8 cellular contexts compared by ENCODE assay signal in the genomic region with DNA sequence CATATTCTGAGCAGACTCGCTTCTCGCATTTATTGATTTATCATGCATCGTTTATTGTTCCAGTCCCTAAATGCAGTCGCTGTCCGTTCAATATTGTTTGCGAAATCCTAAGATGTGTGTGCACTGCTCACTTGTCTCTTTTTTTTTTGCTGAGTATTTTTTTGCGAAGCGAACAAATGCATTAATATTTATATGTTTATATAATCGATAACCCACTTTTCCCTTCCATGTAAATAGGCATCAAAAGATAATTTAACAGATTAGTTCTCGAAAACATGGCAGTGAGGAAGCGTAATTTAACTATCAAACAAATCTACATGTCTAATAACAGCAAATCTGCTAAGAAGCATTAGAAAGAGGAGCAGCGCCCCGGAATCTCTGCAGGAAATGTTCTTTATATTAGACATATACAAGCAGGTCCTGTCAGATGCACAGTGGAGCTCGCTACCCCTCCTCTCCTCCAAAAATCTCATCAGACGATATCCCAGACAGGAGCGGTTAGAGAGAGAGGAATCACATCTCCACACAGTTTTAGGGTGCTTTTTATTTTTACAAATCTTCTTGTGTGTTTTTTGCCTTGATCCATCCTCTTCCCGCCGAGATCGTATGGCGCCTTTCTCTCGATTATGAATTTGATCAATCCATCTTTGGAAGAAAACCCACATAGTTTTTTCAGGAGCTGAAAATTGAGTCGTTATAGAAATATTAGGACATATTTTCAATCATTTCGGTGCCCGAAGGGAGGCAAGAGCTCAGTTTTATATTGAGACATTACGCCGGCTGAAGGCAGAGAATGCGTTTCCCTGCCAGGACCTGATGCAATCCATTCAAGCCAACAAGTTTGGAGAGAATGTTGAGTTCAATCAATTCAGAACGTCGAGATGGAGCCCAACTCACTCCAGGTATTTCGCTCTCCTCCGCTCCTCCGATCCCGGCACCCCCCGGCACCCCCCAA. TPM values are rescaled to one million over a fixed set of nuclear protein-coding genes. Genes with fewer than 3 reads are reported as not detected.
DNase-seq lines count a peak whose midpoint lies in the region; ATAC-seq and TF ChIP-seq lines count a peak whose summit lies in the region.

A gene with protein sequence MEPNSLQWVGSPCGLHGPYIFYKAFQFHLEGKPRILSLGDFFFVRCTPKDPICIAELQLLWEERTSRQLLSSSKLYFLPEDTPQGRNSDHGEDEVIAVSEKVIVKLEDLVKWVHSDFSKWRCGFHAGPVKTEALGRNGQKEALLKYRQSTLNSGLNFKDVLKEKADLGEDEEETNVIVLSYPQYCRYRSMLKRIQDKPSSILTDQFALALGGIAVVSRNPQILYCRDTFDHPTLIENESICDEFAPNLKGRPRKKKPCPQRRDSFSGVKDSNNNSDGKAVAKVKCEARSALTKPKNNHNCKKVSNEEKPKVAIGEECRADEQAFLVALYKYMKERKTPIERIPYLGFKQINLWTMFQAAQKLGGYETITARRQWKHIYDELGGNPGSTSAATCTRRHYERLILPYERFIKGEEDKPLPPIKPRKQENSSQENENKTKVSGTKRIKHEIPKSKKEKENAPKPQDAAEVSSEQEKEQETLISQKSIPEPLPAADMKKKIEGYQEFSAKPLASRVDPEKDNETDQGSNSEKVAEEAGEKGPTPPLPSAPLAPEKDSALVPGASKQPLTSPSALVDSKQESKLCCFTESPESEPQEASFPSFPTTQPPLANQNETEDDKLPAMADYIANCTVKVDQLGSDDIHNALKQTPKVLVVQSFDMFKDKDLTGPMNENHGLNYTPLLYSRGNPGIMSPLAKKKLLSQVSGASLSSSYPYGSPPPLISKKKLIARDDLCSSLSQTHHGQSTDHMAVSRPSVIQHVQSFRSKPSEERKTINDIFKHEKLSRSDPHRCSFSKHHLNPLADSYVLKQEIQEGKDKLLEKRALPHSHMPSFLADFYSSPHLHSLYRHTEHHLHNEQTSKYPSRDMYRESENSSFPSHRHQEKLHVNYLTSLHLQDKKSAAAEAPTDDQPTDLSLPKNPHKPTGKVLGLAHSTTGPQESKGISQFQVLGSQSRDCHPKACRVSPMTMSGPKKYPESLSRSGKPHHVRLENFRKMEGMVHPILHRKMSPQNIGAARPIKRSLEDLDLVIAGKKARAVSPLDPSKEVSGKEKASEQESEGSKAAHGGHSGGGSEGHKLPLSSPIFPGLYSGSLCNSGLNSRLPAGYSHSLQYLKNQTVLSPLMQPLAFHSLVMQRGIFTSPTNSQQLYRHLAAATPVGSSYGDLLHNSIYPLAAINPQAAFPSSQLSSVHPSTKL (plus strand): TSS at position 871 of the 955 bp plus-strand sequence. CDS start 11 bp downstream, at position 882.

- ATAC-seq in GM21526 (IDR thresholded peaks at IDR 0.05; ENCODE audit: low FRiP score, unreplicated experiment): no peak

- H3K9me3 ChIP-seq in esophagus (ENCODE audit: control insufficient read depth in 2 of 2, insufficient read depth in 1 of 2, low read depth in 1 of 2, low read length in 1 of 2): no peaks in the 10 kb centered on the region

- peaks cover 3 to 5% of the 10 kb centered on the region in 2 donors for H3K4me1 ChIP-seq in esophagus (ENCODE audit: control insufficient read depth in 2 of 2, insufficient read depth in 2 of 2, low read length in 1 of 2)

- peaks cover 43% of the 10 kb centered on the region for H3K36me3 Mint-ChIP-seq in activated T-cell treated with anti-CD3 and anti-CD28 coated beads, Interleukin-2, amount 50 U/mL, for 24 hours (ENCODE audit: low read depth)
- H3K36me3 Mint-ChIP-seq in mesothelial cell of epicardium: no peaks in the 10 kb centered on the region

- H3K27me3 ChIP-seq in esophagus (ENCODE audit: control insufficient read depth in 1 of 2, insufficient read depth in 2 of 2, low read length in 2 of 2): no peaks in the 10 kb centered on the region

- peak; percentile 47 for TF ChIP-seq POLR2A in GM18951 (IDR thresholded peaks at IDR 0.05; ENCODE audit: extremely low read depth, insufficient read depth, insufficient read length)

- H3K27ac ChIP-seq in esophagus (ENCODE audit: low read depth in 2 of 2, low read length in 1 of 2): peak within 1 kb of the TSS; percentile 95 to 98

- no peaks in the 10 kb centered on the region for H3K27me3 Mint-ChIP-seq in activated T-cell treated with anti-CD3 and anti-CD28 coated beads, Interleukin-2, amount 50 U/mL, for 24 hours
- no peaks in the 10 kb centered on the region for H3K27me3 Mint-ChIP-seq in mesothelial cell of epicardium (ENCODE audit: low read depth)

- H3K4me1 Mint-ChIP-seq in activated T-cell treated with anti-CD3 and anti-CD28 coated beads, Interleukin-2, amount 50 U/mL, for 24 hours (ENCODE audit: low read depth): peaks cover 53% of the 10 kb centered on the region
- peaks cover 51% of the 10 kb centered on the region for H3K4me1 Mint-ChIP-seq in mesothelial cell of epicardium

- no peak for TF ChIP-seq CTCF in mesothelial cell of epicardium (IDR thresholded peaks at IDR 0.05; ENCODE audit: unreplicated experiment)

- no peaks in the 10 kb centered on the region for H3K36me3 ChIP-seq in esophagus (ENCODE audit: control insufficient read depth in 2 of 2, insufficient read depth in 2 of 2, low read length in 1 of 2)

- H3K9me3 Mint-ChIP-seq in activated T-cell treated with anti-CD3 and anti-CD28 coated beads, Interleukin-2, amount 50 U/mL, for 24 hours: no peaks in the 10 kb centered on the region
- no peaks in the 10 kb centered on the region for H3K9me3 Mint-ChIP-seq in mesothelial cell of epicardium

- in situ Hi-C loops in GM18951 (cut with MboI; ENCODE audit: low sequenced_read_pairs, unreplicated experiment): loop anchor here (10.0 kb wide), 1 partner anchor 354 kb away; no protein-coding TSS in a partner anchor

- WGBS in esophagus, 2 donors: 0 to 1% methylated on average over 34 of the region's 34 CpGs

- H3K4me3 ChIP-seq in esophagus (ENCODE audit: low read depth in 1 of 2, low read length in 2 of 2): peak within 1 kb of the TSS; percentile 65

- DNase-seq in AG08396 (ENCODE audit: low spot score) (peak; percentile 71), NCI-H748 (lab: John Stamatoyannopoulos, UW; ENCODE audit: unreplicated experiment) (peak; percentile 74), mesothelial cell of epicardium (ENCODE audit: low spot score in 2 of 2, unreplicated experiment in 2 of 2) (no peak), stromal cell of bone marrow (ENCODE audit: low read depth) (peak; percentile 58)
- peak; percentile 57 for DNase-seq in activated T-cell treated with anti-CD3 and anti-CD28 coated beads, Interleukin-2, amount 50 U/mL, for 24 hours

- peak within 1 kb of the TSS; percentile 100 for H3K27ac Mint-ChIP-seq in activated T-cell treated with anti-CD3 and anti-CD28 coated beads, Interleukin-2, amount 50 U/mL, for 24 hours
- H3K27ac Mint-ChIP-seq in mesothelial cell of epicardium: peak within 1 kb of the TSS; percentile 100

- peak within 1 kb of the TSS; percentile 90 for H3K4me3 Mint-ChIP-seq in activated T-cell treated with anti-CD3 and anti-CD28 coated beads, Interleukin-2, amount 50 U/mL, for 24 hours
- peak within 1 kb of the TSS; percentile 91 for H3K4me3 Mint-ChIP-seq in mesothelial cell of epicardium

RNA-seq across cellular contexts. Expression of the gene that starts here (rescaled TPM):
- 1 to 10 TPM; 6.7 to 7.7 TPM for polyA plus RNA-seq in esophagus
- total RNA-seq in mesothelial cell of epicardium: 50.9 to 52.5 TPM (median 51.4 TPM) in 3 replicates

Comparison
In these comparisons a context has a peak if more than half of its experiments do, and no peak if none do; other contexts are left out.
1. DNase-seq: peak in AG08396 (single experiment), NCI-H748 (single experiment), activated T-cell treated with anti-CD3 and anti-CD28 coated beads, Interleukin-2, amount 50 U/mL, for 24 hours (single experiment) and stromal cell of bone marrow (single experiment); none in mesothelial cell of epicardium (0 of 2).